Comparison of ENCODE assay signal across 1 cellular context in genomic region chr9:35646583-35647265, GRCh38.
A peak's percentile ranks its signal among the peaks of the same experiment; 100 is the strongest.
TF ChIP-seq lines count a peak whose summit lies in the region.

No MANE protein-coding gene starts in this region.

TF ChIP-seq in HepG2, 621 proteins besides CTCF, POLR2A, EP300 and RAD21 (continued from another document and continues in another):
- TF ChIP-seq HNRNPL (IDR thresholded peaks at IDR 0.05; ENCODE audit: low read depth, low read length) (0 out of 2 replicates have a peak, but pooled peaks have one; percentile 40), TRAFD1 (CRISPR knock-in tag; IDR thresholded peaks at IDR 0.05; ENCODE audit: borderline replicate concordance) (no peak), ISL2 (CRISPR knock-in tag; IDR thresholded peaks at IDR 0.05) (0 out of 2 replicates have a peak, but pooled peaks have one; percentile 22), ATF7-NPFF (CRISPR knock-in tag; IDR thresholded peaks at IDR 0.05; ENCODE audit: low read depth) (peak; percentile 79; the same call in 1 of the 2 replicates), RELA (CRISPR knock-in tag; IDR thresholded peaks at IDR 0.05) (no peak), HNF4G (IDR thresholded peaks at IDR 0.05; ENCODE audit: borderline replicate concordance, low read depth, low read length) (no peak), HNF4G (CRISPR knock-in tag; IDR thresholded peaks at IDR 0.05; ENCODE audit: borderline replicate concordance, low read depth) (peak; percentile 20; the same call in 1 of the 2 replicates), KMT2A (CRISPR knock-in tag; IDR thresholded peaks at IDR 0.05) (peak; percentile 74; the same call in 1 of the 2 replicates), ZNF891 (CRISPR knock-in tag; IDR thresholded peaks at IDR 0.05) (peak; percentile 56; the same call in 1 of the 2 replicates), MLLT10 (CRISPR knock-in tag; IDR thresholded peaks at IDR 0.05) (no peak), ZNF770 (CRISPR knock-in tag; IDR thresholded peaks at IDR 0.05) (no peak), ZNF317 (CRISPR knock-in tag; IDR thresholded peaks at IDR 0.05) (no peak), ATAD3A (CRISPR knock-in tag; IDR thresholded peaks at IDR 0.05) (no peak), TBX2 (CRISPR knock-in tag; IDR thresholded peaks at IDR 0.05; ENCODE audit: borderline replicate concordance) (peak; percentile 51), ZNF329 (CRISPR knock-in tag; IDR thresholded peaks at IDR 0.05; ENCODE audit: low read depth) (peak; percentile 79), GATA4 (IDR thresholded peaks at IDR 0.05; ENCODE audit: borderline replicate concordance, low read depth) (no peak), PATZ1 (CRISPR knock-in tag; IDR thresholded peaks at IDR 0.05) (peak; percentile 61), PHF20 (CRISPR knock-in tag; IDR thresholded peaks at IDR 0.05) (peak; percentile 31; the same call in 1 of the 2 replicates), ZNF839 (CRISPR knock-in tag; IDR thresholded peaks at IDR 0.05; ENCODE audit: borderline replicate concordance) (no peak), ZNF598 (CRISPR knock-in tag; IDR thresholded peaks at IDR 0.05; ENCODE audit: borderline replicate concordance) (no peak), ZNF577 (CRISPR knock-in tag; IDR thresholded peaks at IDR 0.05; ENCODE audit: borderline replicate concordance, low read depth) (no peak), ZNF652 (CRISPR knock-in tag; IDR thresholded peaks at IDR 0.05; ENCODE audit: borderline replicate concordance, low read depth) (no peak; the same call in 1 of the 2 replicates), BCL6 (CRISPR knock-in tag; IDR thresholded peaks at IDR 0.05) (peak; percentile 31; the same call in 1 of the 2 replicates), ZC3H13 (CRISPR knock-in tag; IDR thresholded peaks at IDR 0.05) (no peak), ATF2 (CRISPR knock-in tag; IDR thresholded peaks at IDR 0.05) (no peak), ZSCAN20 (CRISPR knock-in tag; IDR thresholded peaks at IDR 0.05; ENCODE audit: borderline replicate concordance) (no peak), CEBPG (CRISPR knock-in tag; IDR thresholded peaks at IDR 0.05) (peak; percentile 24; the same call in 1 of the 2 replicates), KDM5B (CRISPR knock-in tag; IDR thresholded peaks at IDR 0.05; ENCODE audit: borderline replicate concordance) (no peak), ZSCAN25 (CRISPR knock-in tag; IDR thresholded peaks at IDR 0.05) (peak; percentile 65; the same call in 1 of the 2 replicates), ZNF563 (CRISPR knock-in tag; IDR thresholded peaks at IDR 0.05) (peak; percentile 66; the same call in 1 of the 2 replicates), PRMT3 (CRISPR knock-in tag; IDR thresholded peaks at IDR 0.05; ENCODE audit: borderline replicate concordance, low read depth) (no peak), ZMAT5 (CRISPR knock-in tag; IDR thresholded peaks at IDR 0.05; ENCODE audit: borderline replicate concordance, low read depth) (no peak), ZNF326 (CRISPR knock-in tag; IDR thresholded peaks at IDR 0.05; ENCODE audit: borderline replicate concordance) (no peak), DR1 (CRISPR knock-in tag; IDR thresholded peaks at IDR 0.05) (0 out of 2 replicates have a peak, but pooled peaks have one; percentile 27), ZNF280B (CRISPR knock-in tag; IDR thresholded peaks at IDR 0.05; ENCODE audit: borderline replicate concordance) (peak; percentile 14; the same call in 1 of the 2 replicates), NFATC3 (CRISPR knock-in tag; IDR thresholded peaks at IDR 0.05) (peak; percentile 63), CC2D1A (CRISPR knock-in tag; IDR thresholded peaks at IDR 0.05) (no peak), MTF2 (CRISPR knock-in tag; IDR thresholded peaks at IDR 0.05; ENCODE audit: borderline replicate concordance) (0 out of 2 replicates have a peak, but pooled peaks have one; percentile 28), HIC2 (CRISPR knock-in tag; IDR thresholded peaks at IDR 0.05; ENCODE audit: low read depth) (no peak), RAD51 (IDR thresholded peaks at IDR 0.05; ENCODE audit: borderline replicate concordance) (no peak), FOXO1 (CRISPR knock-in tag; IDR thresholded peaks at IDR 0.05) (no peak), ZFY (CRISPR knock-in tag; IDR thresholded peaks at IDR 0.05) (peak; percentile 92), ELF3 (CRISPR knock-in tag; IDR thresholded peaks at IDR 0.05) (0 out of 2 replicates have a peak, but pooled peaks have one; percentile 30), ZNF773 (CRISPR knock-in tag; IDR thresholded peaks at IDR 0.05; ENCODE audit: borderline replicate concordance) (no peak), ZNF639 (CRISPR knock-in tag; conservative IDR thresholded peaks at IDR 0.05) (no peak), KLF9 (CRISPR knock-in tag; IDR thresholded peaks at IDR 0.05; ENCODE audit: low read depth) (no peak), ZNF556 (CRISPR knock-in tag; IDR thresholded peaks at IDR 0.05; ENCODE audit: borderline replicate concordance) (no peak), CSRNP2 (CRISPR knock-in tag; conservative IDR thresholded peaks at IDR 0.05; ENCODE audit: low read depth) (no peak), REXO4 (CRISPR knock-in tag; IDR thresholded peaks at IDR 0.05; ENCODE audit: borderline replicate concordance) (no peak), ZNF224 (CRISPR knock-in tag; IDR thresholded peaks at IDR 0.05) (no peak), JDP2 (CRISPR knock-in tag; IDR thresholded peaks at IDR 0.05; ENCODE audit: borderline replicate concordance) (no peak), ZNF343 (CRISPR knock-in tag; IDR thresholded peaks at IDR 0.05) (no peak), NFKBIZ (CRISPR knock-in tag; IDR thresholded peaks at IDR 0.05) (no peak; the same call in 1 of the 2 replicates), TEAD3 (CRISPR knock-in tag; optimal IDR thresholded peaks at IDR 0.05; ENCODE audit: borderline replicate concordance) (peak; percentile 65), ZBTB3 (CRISPR knock-in tag; IDR thresholded peaks at IDR 0.05; ENCODE audit: borderline replicate concordance, low read depth) (no peak), STAT5B (CRISPR knock-in tag; IDR thresholded peaks at IDR 0.05) (no peak), CENPX (CRISPR knock-in tag; IDR thresholded peaks at IDR 0.05) (no peak), ZFP36L2 (CRISPR knock-in tag; IDR thresholded peaks at IDR 0.05) (no peak)
